ENCODE assay signal across 22 cellular contexts in genomic region chr2:85867556-85868292, GRCh38. TPM values are rescaled to one million over a fixed set of nuclear protein-coding genes. Genes with fewer than 3 reads are reported as not detected.
DNase-seq lines count a peak whose midpoint lies in the region; ATAC-seq and TF ChIP-seq lines count a peak whose summit lies in the region.
"Had no signal": no experiment of that assay in that cellular context is flagged by ENCODE, and none has a peak within 500 bp of the region (broad histone marks: within the 10 kb centered on the region; RNA-seq: fewer than 3 reads in every experiment).

No MANE protein-coding gene starts in this region.

- TF ChIP-seq CTCF in WTC11 (IDR thresholded peaks at IDR 0.05) (no peak), mucosa of descending colon (IDR thresholded peaks at IDR 0.05) (no peak), brain microvascular endothelial cell (IDR thresholded peaks at IDR 0.05; ENCODE audit: low read depth, low read length, missing control alignments) (no peak)

- in situ Hi-C loops in brain microvascular endothelial cell (cut with HindIII; ENCODE audit: low pct_ligation_motif_present, low sequenced_read_pairs): no loop called here

- H3K36me3 ChIP-seq in CD4-positive, alpha-beta memory T cell (ENCODE audit: insufficient read depth, low read length): peaks cover 5% of the 10 kb centered on the region
- H3K36me3 ChIP-seq in mucosa of descending colon (ENCODE audit: low read depth): no peaks in the 10 kb centered on the region
- no peaks in the 10 kb centered on the region for H3K36me3 ChIP-seq in brain microvascular endothelial cell (replicated peaks)
- H3K36me3 ChIP-seq: BE2C had no signal

- no peaks in the 10 kb centered on the region for H3K27me3 ChIP-seq in CD4-positive, alpha-beta memory T cell (ENCODE audit: insufficient read depth, low read length)
- no peaks in the 10 kb centered on the region for H3K27me3 ChIP-seq in brain microvascular endothelial cell (replicated peaks)
- H3K27me3 ChIP-seq: BE2C, SJSA1 had no signal

- POLR2A ChIA-PET in CD4-positive, alpha-beta memory T cell (lab: Charles Lee; ENCODE audit: partially characterized antibody): interaction anchor here (2.7 to 5.5 kb wide), 2 partner anchors 15 to 19 kb away, joined by 15 to 61 read pairs; no protein-coding TSS in a partner anchor
- POLR2A ChIA-PET in WTC11 (lab: Charles Lee): interaction anchor here (0.7 kb wide), 1 partner anchor 54 kb away, joined by 3 read pairs; no protein-coding TSS in a partner anchor
- POLR2A ChIA-PET in naive thymus-derived CD8-positive, alpha-beta T cell (lab: Charles Lee): interaction anchor here (0.8 kb wide), 1 partner anchor 20 kb away, joined by 3 read pairs; no protein-coding TSS in a partner anchor

- DNase-seq in NCI-H82 (lab: John Stamatoyannopoulos, UW) (peak; percentile 82), NCI-H82 treated with DMSO at 0.1 percent for 48 hours (lab: John Stamatoyannopoulos, UW; ENCODE audit: unreplicated experiment) (no peak), WTC11 (ENCODE audit: low spot score) (no peak), mucosa of descending colon (no peak), brain microvascular endothelial cell (no peak), amniotic stem cell (lab: John Stamatoyannopoulos, UW) (no peak)
- no peak for DNase-seq in CD4-positive, alpha-beta memory T cell
- no peak for DNase-seq in naive thymus-derived CD8-positive, alpha-beta T cell
- DNase-seq: 8988T, BE2C, DMS79 treated with DMSO at 0.1 percent for 48 hours, H7, KG1, MV-4-11, NCI-H187, NCI-H2107, NCI-H345, NCI-H526 treated with DMSO at 0.1 percent for 48 hours had no signal

- H3K9me3 Mint-ChIP-seq in CD4-positive, alpha-beta memory T cell: no peaks in the 10 kb centered on the region
- no peaks in the 10 kb centered on the region for H3K9me3 Mint-ChIP-seq in WTC11
- no peaks in the 10 kb centered on the region for H3K9me3 Mint-ChIP-seq in naive thymus-derived CD8-positive, alpha-beta T cell
- H3K9me3 Mint-ChIP-seq: CD8-positive, alpha-beta T cell had no signal

- intact Hi-C loops in CD4-positive, alpha-beta memory T cell (cut with micrococcal nuclease): no loop called here
- intact Hi-C loops in mucosa of descending colon (cut with DNase I, micrococcal nuclease): no loop called here

- peak overlapping the region in 6 of 7 donors; percentile 32 to 83 (median 56) for H3K27ac Mint-ChIP-seq in CD4-positive, alpha-beta memory T cell
- peak overlapping the region; percentile 47; the same call in 1 of the 2 replicates for H3K27ac Mint-ChIP-seq in WTC11
- H3K27ac Mint-ChIP-seq in naive thymus-derived CD8-positive, alpha-beta T cell: peak overlapping the region in 8 of 10 donors; percentile 19 to 100 (median 58)

- no peak overlapping the region for H3K27ac ChIP-seq in CD4-positive, alpha-beta memory T cell (ENCODE audit: low read depth, low read length)
- H3K27ac ChIP-seq in brain microvascular endothelial cell: no peak overlapping the region
- H3K27ac ChIP-seq: SJSA1 had no signal

- CTCF ChIA-PET in CD4-positive, alpha-beta memory T cell (lab: Charles Lee; ENCODE audit: partially characterized antibody): interaction anchor here (0.7 to 8.6 kb wide), 2 partner anchors 8 to 19 kb away, joined by 3 to 76 read pairs; partner anchors contain the start of gene ST3GAL5
- CTCF ChIA-PET in WTC11 (lab: Charles Lee): interaction anchor here (0.5 to 1.3 kb wide), 3 partner anchors 138 to 290 kb away, joined by 3 to 4 read pairs (median 3); partner anchors contain the start of gene VAMP8

- peaks cover 39 to 78% (median 57%) of the 10 kb centered on the region in 4 donors for H3K4me1 Mint-ChIP-seq in CD4-positive, alpha-beta memory T cell
- peaks cover 10% of the 10 kb centered on the region for H3K4me1 Mint-ChIP-seq in WTC11
- H3K4me1 Mint-ChIP-seq in naive thymus-derived CD8-positive, alpha-beta T cell: peaks cover 28 to 68% (median 58%) of the 10 kb centered on the region in 4 donors

- H3K4me3 ChIP-seq in CD4-positive, alpha-beta memory T cell (ENCODE audit: low read length in 2 of 2): no peak overlapping the region
- no peak overlapping the region for H3K4me3 ChIP-seq in mucosa of descending colon
- H3K4me3 ChIP-seq in brain microvascular endothelial cell (ENCODE audit: low read depth, low read length): no peak overlapping the region
- H3K4me3 ChIP-seq: SJSA1 had no signal

- peak; percentile 22; the same call in 1 of the 2 replicates for ATAC-seq in WTC11
- ATAC-seq in naive thymus-derived CD8-positive, alpha-beta T cell: no peak
- ATAC-seq in mucosa of descending colon: no peak
- ATAC-seq: CD8-positive, alpha-beta T cell; HepG2; Panc1 had no signal

- H3K4me3 Mint-ChIP-seq in CD4-positive, alpha-beta memory T cell: no peak overlapping the region
- H3K4me3 Mint-ChIP-seq in WTC11: no peak overlapping the region
- peak overlapping the region in 1 of 10 donors; percentile 36 for H3K4me3 Mint-ChIP-seq in naive thymus-derived CD8-positive, alpha-beta T cell
- H3K4me3 Mint-ChIP-seq: CD8-positive, alpha-beta T cell had no signal

- peaks cover 21 to 28% of the 10 kb centered on the region in 2 donors for H3K36me3 Mint-ChIP-seq in CD4-positive, alpha-beta memory T cell
- no peaks in the 10 kb centered on the region for H3K36me3 Mint-ChIP-seq in WTC11
- peaks cover 0 to 49% (median 0%) of the 10 kb centered on the region in 3 donors for H3K36me3 Mint-ChIP-seq in naive thymus-derived CD8-positive, alpha-beta T cell

- H3K27me3 Mint-ChIP-seq in CD4-positive, alpha-beta memory T cell: no peaks in the 10 kb centered on the region
- no peaks in the 10 kb centered on the region for H3K27me3 Mint-ChIP-seq in WTC11 (ENCODE audit: low read depth)
- no peaks in the 10 kb centered on the region for H3K27me3 Mint-ChIP-seq in naive thymus-derived CD8-positive, alpha-beta T cell

- H3K9me3 ChIP-seq in CD4-positive, alpha-beta memory T cell (ENCODE audit: control insufficient read depth in 1 of 2, low read length in 2 of 2): no peaks in the 10 kb centered on the region
- H3K9me3 ChIP-seq in mucosa of descending colon: no peaks in the 10 kb centered on the region
- H3K9me3 ChIP-seq: BE2C, SJSA1 had no signal

- peaks cover 35% of the 10 kb centered on the region for H3K4me1 ChIP-seq in CD4-positive, alpha-beta memory T cell (ENCODE audit: insufficient read depth, low read length)
- no peaks in the 10 kb centered on the region for H3K4me1 ChIP-seq in mucosa of descending colon (ENCODE audit: low read depth)
- H3K4me1 ChIP-seq: BE2C had no signal

TF ChIP-seq in WTC11, 78 proteins besides CTCF, POLR2A, EP300 and RAD21:
- TF ChIP-seq CDX4 (CRISPR knock-in tag; IDR thresholded peaks at IDR 0.05; ENCODE audit: borderline replicate concordance): no peak
- no peak for TF ChIP-seq USF2 (CRISPR knock-in tag; IDR thresholded peaks at IDR 0.05)
- no peak for TF ChIP-seq SOX15 (CRISPR knock-in tag; IDR thresholded peaks at IDR 0.05)
- TF ChIP-seq FOXK1 (CRISPR knock-in tag; IDR thresholded peaks at IDR 0.05): no peak
- TF ChIP-seq E2F4 (CRISPR knock-in tag; IDR thresholded peaks at IDR 0.05; ENCODE audit: borderline replicate concordance, low read depth): no peak
- no peak for TF ChIP-seq ZNF317 (CRISPR knock-in tag; IDR thresholded peaks at IDR 0.05; ENCODE audit: borderline replicate concordance, low read depth)
- TF ChIP-seq JUN (CRISPR knock-in tag; IDR thresholded peaks at IDR 0.05): no peak
- TF ChIP-seq TP53 (CRISPR knock-in tag; IDR thresholded peaks at IDR 0.05): no peak

RNA-seq across cellular contexts. Expression of gene ST3GAL5, which starts 21.1 kb away (rescaled TPM):
- 10 to 100 TPM; 37.1 to 41.7 TPM for total RNA-seq in CD4-positive, alpha-beta memory T cell
- 10 to 100 TPM in 1 of 2 donors, 1 to 10 TPM in 1; 8.0 to 13.3 TPM for polyA plus RNA-seq in CD4-positive, alpha-beta memory T cell
- total RNA-seq in WTC11 (2021) (5.9 to 6.8 TPM (median 6.2 TPM) in 3 replicates), mucosa of descending colon (10 to 100 TPM in 1 of 3 donors, 1 to 10 TPM in 2; 5.0 to 19.0 (median 5.4) TPM)
- total RNA-seq in naive thymus-derived CD8-positive, alpha-beta T cell: 10 to 100 TPM; 42.1 to 44.1 TPM
- 10 to 100 TPM; 17.1 to 23.8 (median 17.3) TPM for polyA plus RNA-seq in naive thymus-derived CD8-positive, alpha-beta T cell
